Comparison of ENCODE assay signal across 21 cellular contexts in genomic region chr9:92313624-92314012, GRCh38. TPM values are rescaled to one million over a fixed set of nuclear protein-coding genes. Genes with fewer than 3 reads are reported as not detected.
A peak's percentile ranks its signal among the peaks of the same experiment; 100 is the strongest.
DNase-seq lines count a peak whose midpoint lies in the region; ATAC-seq, FAIRE-seq and TF ChIP-seq lines count a peak whose summit lies in the region.
"Had no signal": no experiment of that assay in that cellular context is flagged by ENCODE, and none has a peak within 500 bp of the region (broad histone marks: within the 10 kb centered on the region; RNA-seq: fewer than 3 reads in every experiment).

No MANE protein-coding gene starts in this region.

- POLR2A ChIA-PET in A673 (lab: Charles Lee; ENCODE audit: low non-redundant PET) = no interaction called here
- POLR2A ChIA-PET in CD4-positive, alpha-beta memory T cell (lab: Charles Lee; ENCODE audit: partially characterized antibody) = interaction anchor here (0.6 to 1.0 kb wide), 2 partner anchors 12 to 22 kb away, joined by 3 to 4 read pairs; partner anchors contain the start of gene CENPP

- DNase-seq in A673 (ENCODE audit: low spot score) (no peak), keratinocyte (ENCODE audit: low read depth, low spot score) (no peak), esophagus muscularis mucosa (ENCODE audit: extremely low spot score) (no peak)
- no peak for DNase-seq in CD4-positive, alpha-beta memory T cell
- DNase-seq: activated CD4-positive, alpha-beta T cell treated with anti-CD3 and anti-CD28 coated beads for 48 hours; activated T-cell treated with anti-CD3 and anti-CD28 coated beads, Interleukin-2, amount 50 U/mL, for 48 hours; DMS 273 treated with DMSO at 0.1 percent for 48 hours; glutamatergic neuron; islet precursor cell; NCI-H1436 treated with DMSO at 0.1 percent for 48 hours; stimulated activated CD4-positive, alpha-beta T cell treated with anti-CD3 and anti-CD28 coated beads, Interleukin-4, amount 100 ng/mL, for 24 hours; stimulated activated CD8-positive, alpha-beta memory T cell treated with anti-CD3 and anti-CD28 coated beads, Interleukin-4, amount 100 ng/mL, for 48 hours had no signal

- 85% methylated on average over 2 of the region's 2 CpGs for WGBS in esophagus muscularis mucosa

- H3K4me1 ChIP-seq in A673 (ENCODE audit: insufficient read depth, low read length, poor library complexity, severe bottlenecking) (no peaks in the 10 kb centered on the region), keratinocyte (ENCODE audit: control insufficient read depth, extremely low read depth, insufficient read depth, low read length) (peaks cover 13% of the 10 kb centered on the region), esophagus muscularis mucosa (peaks cover 0 to 7% (median 1%) of the 10 kb centered on the region in 4 donors)
- no peaks in the 10 kb centered on the region for H3K4me1 ChIP-seq in CD4-positive, alpha-beta memory T cell (ENCODE audit: insufficient read depth, low read length)

- ATAC-seq in HG03571 (IDR thresholded peaks at IDR 0.05; ENCODE audit: unreplicated experiment) (no peak), GM21447 (IDR thresholded peaks at IDR 0.05; ENCODE audit: unreplicated experiment) (no peak), GM19452 (IDR thresholded peaks at IDR 0.05; ENCODE audit: unreplicated experiment) (no peak)
- ATAC-seq: sciatic nerve had no signal

- no peak for TF ChIP-seq POLR2A in esophagus muscularis mucosa (IDR thresholded peaks at IDR 0.05; ENCODE audit: low read depth)

- peaks cover 13% of the 10 kb centered on the region for H3K79me2 ChIP-seq in keratinocyte (ENCODE audit: control insufficient read depth, insufficient read depth, low read length)

- H3K36me3 ChIP-seq in A673 (ENCODE audit: insufficient read depth, low read length, poor library complexity, severe bottlenecking) (peaks cover 57% of the 10 kb centered on the region), keratinocyte (ENCODE audit: control insufficient read depth in 2 of 2, extremely low read depth in 1 of 2, insufficient read depth in 2 of 2, low read length in 2 of 2) (peaks cover 17 to 30% of the 10 kb centered on the region in 2 experiments), esophagus muscularis mucosa (peaks cover 46 to 82% (median 73%) of the 10 kb centered on the region in 4 donors)
- H3K36me3 ChIP-seq in CD4-positive, alpha-beta memory T cell (ENCODE audit: insufficient read depth, low read length) = peaks cover 39% of the 10 kb centered on the region

- intact Hi-C loops in A673 (cut with micrococcal nuclease; ENCODE audit: unreplicated experiment) (no loop called here), esophagus muscularis mucosa (cut with DNase I) (no loop called here)
- intact Hi-C loops in CD4-positive, alpha-beta memory T cell (cut with micrococcal nuclease) = no loop called here

- TF ChIP-seq EP300 in esophagus muscularis mucosa (IDR thresholded peaks at IDR 0.05) = no peak

- H3K27me3 Mint-ChIP-seq in CD4-positive, alpha-beta memory T cell = no peaks in the 10 kb centered on the region
- no peaks in the 10 kb centered on the region for H3K27me3 Mint-ChIP-seq in brain

- H3K4me1 Mint-ChIP-seq in CD4-positive, alpha-beta memory T cell = peaks cover 26 to 34% (median 30%) of the 10 kb centered on the region in 4 donors
- H3K4me1 Mint-ChIP-seq in brain = peaks cover 11% of the 10 kb centered on the region

- peaks cover 3% of the 10 kb centered on the region for H3K9me1 ChIP-seq in keratinocyte (ENCODE audit: control insufficient read depth, extremely low read depth, insufficient read depth, low read length)

- H3K9me3 Mint-ChIP-seq in CD4-positive, alpha-beta memory T cell = no peaks in the 10 kb centered on the region
- H3K9me3 Mint-ChIP-seq in brain = peaks cover 0 to 2% (median 0%) of the 10 kb centered on the region in 5 experiments
- H3K9me3 Mint-ChIP-seq: mesothelial cell of epicardium had no signal

- no peak overlapping the region for H3K9ac ChIP-seq in keratinocyte (ENCODE audit: control insufficient read depth, extremely low read depth, insufficient read depth, low read length)

- dilution Hi-C loops in keratinocyte (cut with MboI; ENCODE audit: extremely low pct_ligation_motif_present, low sequenced_read_pairs) = no loop called here

- H4K20me1 ChIP-seq in keratinocyte (ENCODE audit: control insufficient read depth, extremely low read depth, insufficient read depth, low read length) = no peaks in the 10 kb centered on the region

- H3K4me3 ChIP-seq in A673 (ENCODE audit: low read depth, low read length, poor library complexity, severe bottlenecking) (no peak overlapping the region), keratinocyte (ENCODE audit: control insufficient read depth in 2 of 3, extremely low read depth in 1 of 3, insufficient read depth in 2 of 3, low read depth in 1 of 3, low read length in 3 of 3) (no peak overlapping the region), esophagus muscularis mucosa (no peak overlapping the region)
- no peak overlapping the region for H3K4me3 ChIP-seq in CD4-positive, alpha-beta memory T cell (ENCODE audit: low read length in 2 of 2)
- H3K4me3 ChIP-seq: coronary artery had no signal

- H2AFZ ChIP-seq in keratinocyte (ENCODE audit: control insufficient read depth, low read length) = no peak overlapping the region

- no peak overlapping the region for H3K4me3 Mint-ChIP-seq in CD4-positive, alpha-beta memory T cell
- peak overlapping the region in 1 of 5 experiments; percentile 6 for H3K4me3 Mint-ChIP-seq in brain
- H3K4me3 Mint-ChIP-seq: mesothelial cell of epicardium had no signal

- H3K27ac Mint-ChIP-seq in CD4-positive, alpha-beta memory T cell = peak overlapping the region in 4 of 7 donors; percentile 44 to 74 (median 68)
- peak overlapping the region in 4 of 5 experiments; percentile 34 to 71 (median 56) for H3K27ac Mint-ChIP-seq in brain
- H3K27ac Mint-ChIP-seq: mesothelial cell of epicardium had no signal

- H3K4me2 ChIP-seq in keratinocyte (ENCODE audit: control insufficient read depth, extremely low read depth, insufficient read depth, low read depth, low read length) = peak overlapping the region; percentile 55

- no peak for FAIRE-seq in keratinocyte (lab: Jason Lieb, UNC)
- FAIRE-seq: astrocyte, H1 had no signal

- CTCF ChIA-PET in A673 (lab: Charles Lee) = no interaction called here
- CTCF ChIA-PET in CD4-positive, alpha-beta memory T cell (lab: Charles Lee; ENCODE audit: partially characterized antibody) = no interaction called here

- H3K27ac ChIP-seq in A673 (ENCODE audit: low read depth, low read length, poor library complexity, severe bottlenecking) = peak overlapping the region; percentile 48
- H3K27ac ChIP-seq in CD4-positive, alpha-beta memory T cell (ENCODE audit: low read depth, low read length) = no peak overlapping the region
- H3K27ac ChIP-seq in keratinocyte (ENCODE audit: control insufficient read depth, insufficient read depth, low read length) = peak overlapping the region; percentile 59
- H3K27ac ChIP-seq in esophagus muscularis mucosa (replicated peaks in 1 of 4) = no peak overlapping the region
- H3K27ac ChIP-seq: coronary artery had no signal

- H3K27me3 ChIP-seq in A673 (replicated peaks; ENCODE audit: insufficient read depth, low read depth, low read length, poor library complexity) = no peaks in the 10 kb centered on the region
- no peaks in the 10 kb centered on the region for H3K27me3 ChIP-seq in CD4-positive, alpha-beta memory T cell (ENCODE audit: insufficient read depth, low read length)
- H3K27me3 ChIP-seq in keratinocyte (ENCODE audit: control insufficient read depth, extremely low read depth, insufficient read depth, low read length) = no peaks in the 10 kb centered on the region
- H3K27me3 ChIP-seq in esophagus muscularis mucosa = no peaks in the 10 kb centered on the region

- no TSS peak for BruUV-seq in A673 (replicated peaks; lab: Mats Ljungman, UMichigan)

- H3K9me3 ChIP-seq in A673 (ENCODE audit: low read depth, low read length, poor library complexity, severe bottlenecking) = no peaks in the 10 kb centered on the region
- H3K9me3 ChIP-seq in CD4-positive, alpha-beta memory T cell (ENCODE audit: control insufficient read depth in 1 of 2, low read length in 2 of 2) = no peaks in the 10 kb centered on the region
- H3K9me3 ChIP-seq in keratinocyte (ENCODE audit: control insufficient read depth, low read depth, low read length) = no peaks in the 10 kb centered on the region
- no peaks in the 10 kb centered on the region for H3K9me3 ChIP-seq in esophagus muscularis mucosa

- peaks cover 64 to 76% of the 10 kb centered on the region in 2 donors for H3K36me3 Mint-ChIP-seq in CD4-positive, alpha-beta memory T cell
- peaks cover 51% of the 10 kb centered on the region for H3K36me3 Mint-ChIP-seq in brain

- TF ChIP-seq CTCF in A673 (conservative IDR thresholded peaks at IDR 0.05; ENCODE audit: low read depth, low read length) (no peak), brain (conservative IDR thresholded peaks at IDR 0.05) (no peak), keratinocyte (optimal IDR thresholded peaks at IDR 0.05 in 1 of 3, IDR thresholded peaks at IDR 0.05 in 1 of 3, conservative IDR thresholded peaks at IDR 0.05 in 1 of 3; ENCODE audit: extremely low read depth in 1 of 3, insufficient read depth in 2 of 3, low read length in 3 of 3) (no peak), esophagus muscularis mucosa (IDR thresholded peaks at IDR 0.05) (no peak)

RNA-seq across cellular contexts. Expression of gene NOL8, which starts 11.5 kb away (rescaled TPM):
- total RNA-seq in A673 (2021) (53.4 and 59.7 TPM in 2 replicates), esophagus muscularis mucosa (10 to 100 TPM; 17.1 to 28.2 (median 22.5) TPM)
- total RNA-seq in CD4-positive, alpha-beta memory T cell = 100 to 1,000 TPM in 1 of 2 experiments, 10 to 100 TPM in 1; 93.9 to 104 TPM
- 10 to 100 TPM; 12.3 to 38.7 TPM for polyA plus RNA-seq in CD4-positive, alpha-beta memory T cell
- polyA plus RNA-seq in brain (ENCODE audit: insufficient read depth, low read depth, low replicate concordance) (8.1 TPM), keratinocyte (18.8 to 28.9 TPM (median 20.2 TPM) in 3 replicates)
- polyA plus RNA-seq in keratinocyte (2011; ENCODE audit: low read depth) = 53.0 TPM
- polyA plus RNA-seq in keratinocyte (2011; cell fraction: cytosol; rRNA removed) = 10.6 and 14.5 TPM in 2 replicates
- polyA plus RNA-seq in keratinocyte (2011; cell fraction: nucleus; rRNA removed) = 40.5 and 59.0 TPM in 2 replicates
- polyA plus RNA-seq in keratinocyte (2012; ENCODE audit: low replicate concordance) = 21.2 and 25.5 TPM in 2 replicates
- polyA minus RNA-seq in keratinocyte = 2.7 to 50.9 TPM (median 19.1 TPM) in 3 replicates
- polyA minus RNA-seq in keratinocyte (2011; cell fraction: cytosol; rRNA and poly(A)+ RNA removed) = 14.4 TPM
- 25.6 and 50.8 TPM in 2 replicates for polyA minus RNA-seq in keratinocyte (2011; cell fraction: nucleus; rRNA and poly(A)+ RNA removed)

RNA-seq across cellular contexts. Expression of gene CENPP, which starts 12.1 kb away (rescaled TPM):
- total RNA-seq in A673 (2021) (15.6 and 17.4 TPM in 2 replicates), esophagus muscularis mucosa (1 to 10 TPM; 1.0 to 5.8 (median 2.0) TPM)
- total RNA-seq in CD4-positive, alpha-beta memory T cell = 1 to 10 TPM in 1 of 2 experiments, under 1 TPM in 1; 0.55 to 4.3 TPM
- 1 to 10 TPM; 2.4 to 9.5 TPM for polyA plus RNA-seq in CD4-positive, alpha-beta memory T cell
- polyA plus RNA-seq in brain (ENCODE audit: insufficient read depth, low read depth, low replicate concordance) (11.2 TPM), keratinocyte (2.8 to 6.7 TPM (median 3.3 TPM) in 3 replicates)
- polyA plus RNA-seq in keratinocyte (2011; ENCODE audit: low read depth) = 1.3 TPM
- polyA plus RNA-seq in keratinocyte (2011; cell fraction: cytosol; rRNA removed) = 3.3 and 4.6 TPM in 2 replicates
- polyA plus RNA-seq in keratinocyte (2011; cell fraction: nucleus; rRNA removed) = 1.5 and 2.0 TPM in 2 replicates
- 2.7 and 4.6 TPM in 2 replicates for polyA plus RNA-seq in keratinocyte (2012; ENCODE audit: low replicate concordance)
- polyA minus RNA-seq in keratinocyte = 0.75 to 3.0 TPM (median 2.0 TPM) in 3 replicates
- polyA minus RNA-seq in keratinocyte (2011; cell fraction: cytosol; rRNA and poly(A)+ RNA removed) = 2.5 TPM
- polyA minus RNA-seq in keratinocyte (2011; cell fraction: nucleus; rRNA and poly(A)+ RNA removed) = 1.2 and 7.8 TPM in 2 replicates

RNA-seq across cellular contexts. Expression of gene IARS1, which starts 20.1 kb away (rescaled TPM):
- 273 and 315 TPM in 2 replicates for total RNA-seq in A673 (2021)
- total RNA-seq in CD4-positive, alpha-beta memory T cell = 100 to 1,000 TPM; 109 to 112 TPM
- polyA plus RNA-seq in CD4-positive, alpha-beta memory T cell = 10 to 100 TPM; 69.7 to 71.3 TPM
- polyA plus RNA-seq in brain (ENCODE audit: insufficient read depth, low read depth, low replicate concordance) = 41.7 TPM
- polyA plus RNA-seq in keratinocyte = 60.1 to 88.4 TPM (median 82.4 TPM) in 3 replicates
- 95.9 TPM for polyA plus RNA-seq in keratinocyte (2011; ENCODE audit: low read depth)
- 62.1 and 101 TPM in 2 replicates for polyA plus RNA-seq in keratinocyte (2011; cell fraction: cytosol; rRNA removed)
- polyA plus RNA-seq in keratinocyte (2011; cell fraction: nucleus; rRNA removed) = 162 and 172 TPM in 2 replicates
- polyA plus RNA-seq in keratinocyte (2012; ENCODE audit: low replicate concordance) = 99.2 and 114 TPM in 2 replicates
- polyA minus RNA-seq in keratinocyte = 94.9 to 250 TPM (median 106 TPM) in 3 replicates
- polyA minus RNA-seq in keratinocyte (2011; cell fraction: cytosol; rRNA and poly(A)+ RNA removed) = 83.6 TPM
- 108 and 238 TPM in 2 replicates for polyA minus RNA-seq in keratinocyte (2011; cell fraction: nucleus; rRNA and poly(A)+ RNA removed)
- 10 to 100 TPM; 49.8 to 80.6 (median 67.1) TPM for total RNA-seq in esophagus muscularis mucosa

Comparison
In these comparisons a context has a peak if more than half of its experiments do, and no peak if none do; other contexts are left out.
1. H3K27ac ChIP-seq: peak in A673 (single experiment) and keratinocyte (single experiment); none in CD4-positive, alpha-beta memory T cell (single experiment) and esophagus muscularis mucosa (0 of 4).